1 cellular context compared by ENCODE assay signal in the genomic region with DNA sequence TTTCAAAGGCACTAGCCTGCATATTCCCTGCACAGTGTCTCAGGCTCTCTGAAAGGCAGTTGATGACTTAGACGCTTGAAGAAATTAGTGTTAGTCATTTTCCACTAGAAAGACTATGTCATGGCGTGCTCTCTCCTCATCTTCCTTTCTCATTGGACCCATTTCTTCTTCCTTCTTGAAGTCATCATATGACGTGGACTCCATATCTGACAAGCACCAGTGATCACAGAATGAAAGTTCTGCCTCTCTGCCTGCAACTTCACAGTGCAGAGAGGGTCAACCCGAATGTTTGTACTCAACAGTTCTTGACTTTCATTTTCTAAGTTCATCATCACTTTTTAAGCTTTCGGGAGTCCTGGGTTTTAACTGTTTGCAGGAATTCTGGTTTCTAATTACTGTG.
TF ChIP-seq lines count a peak whose summit lies in the region.

No MANE protein-coding gene starts in this region.

TF ChIP-seq in GM12878, 131 proteins besides CTCF, POLR2A, EP300 and RAD21 (continued from another document):
- TF ChIP-seq IKZF1 (conservative IDR thresholded peaks at IDR 0.05), result no peak
